Comparison of ENCODE assay signal across 11 cellular contexts in the genomic region with DNA sequence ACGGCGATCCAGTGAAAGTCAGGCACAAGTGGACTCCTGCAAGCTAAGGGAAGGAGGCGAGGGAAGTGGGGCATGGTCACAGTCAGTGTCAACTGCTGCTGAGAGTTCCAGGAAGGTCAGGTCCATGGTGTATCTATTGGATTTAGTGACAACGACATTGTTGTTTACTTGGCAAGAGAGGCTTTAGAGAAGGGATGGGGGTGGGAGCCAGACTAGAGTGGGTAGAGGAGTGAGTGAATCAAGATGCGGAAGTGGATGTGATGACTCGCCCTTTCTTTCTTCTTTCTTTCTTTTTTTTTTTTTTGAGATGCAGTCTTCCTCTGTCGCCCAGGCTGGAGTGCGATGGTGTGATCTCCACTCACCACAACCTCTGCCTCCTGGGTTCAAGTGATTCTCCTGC. TPM values are rescaled to one million over a fixed set of nuclear protein-coding genes. Genes with fewer than 3 reads are reported as not detected.
A peak's percentile ranks its signal among the peaks of the same experiment; 100 is the strongest.
DNase-seq lines count a peak whose midpoint lies in the region; ATAC-seq, FAIRE-seq and TF ChIP-seq lines count a peak whose summit lies in the region.
"Had no signal": no experiment of that assay in that cellular context is flagged by ENCODE, and none has a peak within 500 bp of the region (broad histone marks: within the 10 kb centered on the region; RNA-seq: fewer than 3 reads in every experiment).

No MANE protein-coding gene starts in this region.

- H3K27me3 ChIP-seq in bronchial epithelial cell (ENCODE audit: control insufficient read depth, insufficient read depth, low read length): peaks cover 1% of the 10 kb centered on the region
- H3K27me3 ChIP-seq: ovary had no signal

- TF ChIP-seq CTCF in bronchial epithelial cell (IDR thresholded peaks at IDR 0.05; ENCODE audit: insufficient read depth, low read length, severe bottlenecking): no peak

- H3K4me3 Mint-ChIP-seq in T-helper 17 cell: no peak overlapping the region
- H3K4me3 Mint-ChIP-seq: HFFc6 had no signal

- H3K36me3 Mint-ChIP-seq in T-helper 17 cell (ENCODE audit: low read depth): peaks cover 6% of the 10 kb centered on the region

- H3K27ac Mint-ChIP-seq in T-helper 17 cell: peak overlapping the region; percentile 0

- peak; percentile 77 for FAIRE-seq in bronchial epithelial cell (lab: Jason Lieb, UNC)
- FAIRE-seq: TTC549 had no signal

- no peaks in the 10 kb centered on the region for H3K27me3 Mint-ChIP-seq in T-helper 17 cell

- no peaks in the 10 kb centered on the region for H3K36me3 ChIP-seq in bronchial epithelial cell (ENCODE audit: control insufficient read depth, insufficient read depth, low read length)
- H3K36me3 ChIP-seq: ovary had no signal

- ATAC-seq in T-helper 17 cell: peak; percentile 21
- ATAC-seq in HG02870 (IDR thresholded peaks at IDR 0.05; ENCODE audit: unreplicated experiment): no peak

- no peaks in the 10 kb centered on the region for H3K9me3 ChIP-seq in T-helper 17 cell (ENCODE audit: control insufficient read depth, low read length, poor library complexity, severe bottlenecking)

- DNase-seq in activated T-cell treated with anti-CD3 and anti-CD28 coated beads for 48 hours (ENCODE audit: low read depth): peak; percentile 21
- DNase-seq in activated T-cell treated with anti-CD3 and anti-CD28 coated beads, Interleukin-2, amount 50 U/mL, for 1 hour: no peak
- DNase-seq in T-helper 17 cell: no peak
- peak; percentile 21 for DNase-seq in bronchial epithelial cell (ENCODE audit: low read depth)
- peak; percentile 16 to 39 for DNase-seq in stimulated activated CD4-positive, alpha-beta T cell treated with anti-CD3 and anti-CD28 coated beads, Interleukin-4, amount 100 ng/mL, for 4 hours
- no peak for DNase-seq in NCI-H1105 (lab: John Stamatoyannopoulos, UW)
- DNase-seq in NCI-H2196 (lab: John Stamatoyannopoulos, UW; ENCODE audit: unreplicated experiment): no peak
- DNase-seq: HFFc6, ovary had no signal

- peaks cover 21% of the 10 kb centered on the region for H3K4me1 Mint-ChIP-seq in T-helper 17 cell

- no peak overlapping the region for H3K4me3 ChIP-seq in bronchial epithelial cell (ENCODE audit: low read depth, low read length)
- H3K4me3 ChIP-seq: ovary had no signal

RNA-seq across cellular contexts. Expression of a gene that starts 12.5 kb away (rescaled TPM):
- total RNA-seq in T-helper 17 cell (10 to 100 TPM in 1 of 2 donors, 1 to 10 TPM in 1; 6.3 to 10.4 TPM), bronchial epithelial cell (under 0.01 and 0.77 TPM in 2 replicates)

Comparison
In these comparisons a context has a peak if more than half of its experiments do, and no peak if none do; other contexts are left out.
1. DNase-seq: peak in activated T-cell treated with anti-CD3 and anti-CD28 coated beads for 48 hours (single experiment), bronchial epithelial cell (single experiment) and stimulated activated CD4-positive, alpha-beta T cell treated with anti-CD3 and anti-CD28 coated beads, Interleukin-4, amount 100 ng/mL, for 4 hours (2 of 2); none in activated T-cell treated with anti-CD3 and anti-CD28 coated beads, Interleukin-2, amount 50 U/mL, for 1 hour (single experiment), T-helper 17 cell (0 of 3), NCI-H1105 (single experiment) and NCI-H2196 (single experiment).